Comparison of ENCODE assay signal across 9 cellular contexts in genomic region chr12:132445884-132446471, GRCh38. TPM values are rescaled to one million over a fixed set of nuclear protein-coding genes. Genes with fewer than 3 reads are reported as not detected.
DNase-seq lines count a peak whose midpoint lies in the region; TF ChIP-seq lines count a peak whose summit lies in the region.
"Had no signal": no experiment of that assay in that cellular context is flagged by ENCODE, and none has a peak within 500 bp of the region (broad histone marks: within the 10 kb centered on the region; RNA-seq: fewer than 3 reads in every experiment).

No MANE protein-coding gene starts in this region.

- TF ChIP-seq CTCF in GM13976 (IDR thresholded peaks at IDR 0.05; ENCODE audit: borderline replicate concordance, control extremely low read depth, extremely low read depth, insufficient read depth, missing control alignments) = no peak

- in situ Hi-C loops in GM13976 (cut with MboI; ENCODE audit: low sequenced_read_pairs, unreplicated experiment) = no loop called here

- peak overlapping the region; percentile 88 for H3K4me3 Mint-ChIP-seq in activated naive CD8-positive, alpha-beta T cell treated with anti-CD3 and anti-CD28 coated beads for 36 hours

- peak overlapping the region; percentile 99 for H3K27ac Mint-ChIP-seq in activated naive CD8-positive, alpha-beta T cell treated with anti-CD3 and anti-CD28 coated beads for 36 hours

- no peaks in the 10 kb centered on the region for H3K36me3 ChIP-seq in iPS DF 6.9 (ENCODE audit: control insufficient read depth, insufficient read depth, low read length)
- H3K36me3 ChIP-seq: cardiac muscle cell had no signal

- H3K27me3 ChIP-seq in iPS DF 6.9 (ENCODE audit: control insufficient read depth, insufficient read depth, low read length) = peaks cover 4% of the 10 kb centered on the region; the same call in 1 of the 2 replicates
- H3K27me3 ChIP-seq: cardiac muscle cell had no signal

- H3K36me3 Mint-ChIP-seq in activated naive CD8-positive, alpha-beta T cell treated with anti-CD3 and anti-CD28 coated beads for 36 hours = peaks cover 7% of the 10 kb centered on the region

- DNase-seq in NCI-H510A (lab: John Stamatoyannopoulos, UW) (peak; percentile 45), NCI-H510A treated with DMSO at 0.1 percent for 48 hours (lab: John Stamatoyannopoulos, UW) (no peak), RKO (ENCODE audit: low spot score) (peak; percentile 100), iPS DF 6.9 (ENCODE audit: low read depth, low spot score) (no peak), GM13976 (ENCODE audit: low spot score) (no peak), mesenteric fat pad (ENCODE audit: low spot score) (no peak)
- peak; percentile 55 for DNase-seq in activated naive CD8-positive, alpha-beta T cell treated with anti-CD3 and anti-CD28 coated beads for 36 hours
- peak in 3 of 4 experiments; percentile 13 for DNase-seq in stimulated activated CD4-positive, alpha-beta T cell treated with anti-CD3 and anti-CD28 coated beads, Interleukin-1b, Interleukin-23, amount 100 ng/mL, for 24 hours (ENCODE audit: low read depth in 4 of 4, low spot score in 1 of 4)

- peaks cover 2% of the 10 kb centered on the region for H3K9me3 Mint-ChIP-seq in activated naive CD8-positive, alpha-beta T cell treated with anti-CD3 and anti-CD28 coated beads for 36 hours

- peak overlapping the region; percentile 32; the same call in 1 of the 2 replicates for H3K4me3 ChIP-seq in iPS DF 6.9 (ENCODE audit: low read length)
- H3K4me3 ChIP-seq: cardiac muscle cell had no signal

- H3K4me1 Mint-ChIP-seq in activated naive CD8-positive, alpha-beta T cell treated with anti-CD3 and anti-CD28 coated beads for 36 hours = peaks cover 50% of the 10 kb centered on the region

- H3K9me3 ChIP-seq in iPS DF 6.9 (ENCODE audit: control insufficient read depth, insufficient read depth, low read length) = no peaks in the 10 kb centered on the region

- WGBS in iPS DF 6.9 (ENCODE audit: insufficient coverage, insufficient read length) = no CpG with 5 or more reads among the region's 38 CpGs

- no peak overlapping the region for H3K27ac ChIP-seq in iPS DF 6.9 (ENCODE audit: low read length)
- H3K27ac ChIP-seq: cardiac muscle cell had no signal

- no peaks in the 10 kb centered on the region for H3K27me3 Mint-ChIP-seq in activated naive CD8-positive, alpha-beta T cell treated with anti-CD3 and anti-CD28 coated beads for 36 hours

- no peaks in the 10 kb centered on the region for H3K4me1 ChIP-seq in iPS DF 6.9 (ENCODE audit: control insufficient read depth, insufficient read depth, low read length)

RNA-seq across cellular contexts. Expression of gene FBRSL1, which starts 44.0 kb away (rescaled TPM):
- total RNA-seq in activated naive CD8-positive, alpha-beta T cell treated with anti-CD3 and anti-CD28 coated beads for 36 hours = 10 to 100 TPM; 53.1 to 55.9 TPM
- total RNA-seq in mesenteric fat pad = 30.5 TPM

Comparison
In these comparisons a context has a peak if more than half of its experiments do, and no peak if none do; other contexts are left out.
1. DNase-seq: peak in NCI-H510A (single experiment), RKO (single experiment), activated naive CD8-positive, alpha-beta T cell treated with anti-CD3 and anti-CD28 coated beads for 36 hours (single experiment) and stimulated activated CD4-positive, alpha-beta T cell treated with anti-CD3 and anti-CD28 coated beads, Interleukin-1b, Interleukin-23, amount 100 ng/mL, for 24 hours (3 of 4); none in NCI-H510A treated with DMSO at 0.1 percent for 48 hours (single experiment), iPS DF 6.9 (single experiment), GM13976 (single experiment) and mesenteric fat pad (single experiment).